9 cellular contexts compared by ENCODE assay signal in genomic region chr5:173315495-173316352, GRCh38. TPM values are rescaled to one million over a fixed set of nuclear protein-coding genes. Genes with fewer than 3 reads are reported as not detected.
DNase-seq lines count a peak whose midpoint lies in the region; ATAC-seq and TF ChIP-seq lines count a peak whose summit lies in the region.
"Had no signal": no experiment of that assay in that cellular context is flagged by ENCODE, and none has a peak within 500 bp of the region (broad histone marks: within the 10 kb centered on the region; RNA-seq: fewer than 3 reads in every experiment).

No MANE protein-coding gene starts in this region.

- no peaks in the 10 kb centered on the region; the same call in 1 of the 2 replicates for H3K36me3 ChIP-seq in WERI-Rb-1

- H3K27ac ChIP-seq in WERI-Rb-1, result no peak overlapping the region

- no peak for ATAC-seq in GM18867 (IDR thresholded peaks at IDR 0.05; ENCODE audit: unreplicated experiment)
- ATAC-seq: GM12878 had no signal

- DNase-seq in AG10803 (ENCODE audit: low read depth) (peak; percentile 81), NCI-H1105 treated with DMSO at 0.1 percent for 48 hours (lab: John Stamatoyannopoulos, UW) (peak; percentile 62), dedifferentiated amniotic fluid mesenchymal stem cell (ENCODE audit: extremely low spot score) (peak; percentile 56), midbrain (lab: John Stamatoyannopoulos, UW) (peak; percentile 42), ureter (ENCODE audit: low spot score) (no peak), WERI-Rb-1 (no peak)
- DNase-seq in stimulated activated naive CD4-positive, alpha-beta T cell (lab: John Stamatoyannopoulos, UW), result no peak

- H3K4me3 ChIP-seq in AG10803 (ENCODE audit: low read length) (no peak overlapping the region), WERI-Rb-1 (ENCODE audit: low read depth, low read length) (no peak overlapping the region)
- H3K4me3 ChIP-seq: GM12878 had no signal

- TF ChIP-seq CTCF in AG10803 (conservative IDR thresholded peaks at IDR 0.05; ENCODE audit: low read length) (no peak), WERI-Rb-1 (IDR thresholded peaks at IDR 0.05; ENCODE audit: low read depth, low read length) (no peak)

- no peaks in the 10 kb centered on the region for H3K27me3 ChIP-seq in WERI-Rb-1 (ENCODE audit: insufficient read depth, low read depth, severe bottlenecking)

- H3K9me3 ChIP-seq in WERI-Rb-1 (ENCODE audit: severe bottlenecking), result no peaks in the 10 kb centered on the region

RNA-seq across cellular contexts. Expression of gene STC2, which starts 12.5 kb away (rescaled TPM):
- 8.8 TPM for total RNA-seq in ureter

Comparison
In these comparisons a context has a peak if more than half of its experiments do, and no peak if none do; other contexts are left out.
1. DNase-seq: peak in AG10803 (single experiment), NCI-H1105 treated with DMSO at 0.1 percent for 48 hours (single experiment), dedifferentiated amniotic fluid mesenchymal stem cell (single experiment) and midbrain (single experiment); none in ureter (single experiment), stimulated activated naive CD4-positive, alpha-beta T cell (0 of 6) and WERI-Rb-1 (single experiment).